In genomic region chr2:237324446-237325236, GRCh38 we compare ENCODE assay signal across 14 cellular contexts.
DNase-seq lines count a peak whose midpoint lies in the region; ATAC-seq and TF ChIP-seq lines count a peak whose summit lies in the region.
"Had no signal": no experiment of that assay in that cellular context is flagged by ENCODE, and none has a peak within 500 bp of the region (broad histone marks: within the 10 kb centered on the region; RNA-seq: fewer than 3 reads in every experiment).

No MANE protein-coding gene starts in this region.

- H3K36me3 ChIP-seq in prostate gland, result no peaks in the 10 kb centered on the region
- H3K36me3 ChIP-seq: BLaER1 treated with 17β-estradiol and CSF1 and Interleukin-3, amounts not matched to agents 10 nM and 100 nM had no signal

- DNase-seq in AG10803 (ENCODE audit: low read depth) (peak; percentile 46), NCI-H2029 treated with DMSO at 0.1 percent for 48 hours (lab: John Stamatoyannopoulos, UW) (peak; percentile 77), fibroblast of mammary gland (ENCODE audit: low read depth) (peak; percentile 67), prostate gland (ENCODE audit: low spot score) (peak; percentile 32), NCI-H526 (lab: John Stamatoyannopoulos, UW) (no peak), germinal center (ENCODE audit: low spot score) (no peak), SHP77 (lab: John Stamatoyannopoulos, UW) (no peak)
- DNase-seq: activated CD4-positive, CD25-positive, alpha-beta regulatory T cell; activated T-cell treated with anti-CD3 and anti-CD28 coated beads, Interleukin-2, amount 50 U/mL, for 48 hours; KBM-7; mucosa of descending colon; NCI-H446 treated with DMSO at 0.1 percent for 48 hours had no signal

- no peak overlapping the region for H3K4me3 ChIP-seq in AG10803 (ENCODE audit: low read length)
- no peak overlapping the region for H3K4me3 ChIP-seq in fibroblast of mammary gland (ENCODE audit: control insufficient read depth, low read depth, low read length)
- H3K4me3 ChIP-seq in prostate gland, result no peak overlapping the region
- H3K4me3 ChIP-seq: BLaER1 treated with 17β-estradiol and CSF1 and Interleukin-3, amounts not matched to agents 10 nM and 100 nM; mucosa of descending colon had no signal

- H3K27me3 ChIP-seq in prostate gland (replicated peaks; ENCODE audit: insufficient read depth), result no peaks in the 10 kb centered on the region
- H3K27me3 ChIP-seq: BLaER1 treated with 17β-estradiol and CSF1 and Interleukin-3, amounts not matched to agents 10 nM and 100 nM had no signal

- H3K27ac ChIP-seq in prostate gland, result peak overlapping the region; percentile 27 to 56
- H3K27ac ChIP-seq: BLaER1 treated with 17β-estradiol and CSF1 and Interleukin-3, amounts not matched to agents 10 nM and 100 nM had no signal

- H3K4me1 ChIP-seq in prostate gland (replicated peaks), result no peaks in the 10 kb centered on the region
- H3K4me1 ChIP-seq: BLaER1 treated with 17β-estradiol and CSF1 and Interleukin-3, amounts not matched to agents 10 nM and 100 nM had no signal

- intact Hi-C loops in prostate gland (cut with DNase I), result no loop called here

- WGBS in prostate gland, result 62% methylated on average over 16 of the region's 16 CpGs

- no peak for TF ChIP-seq CTCF in AG10803 (conservative IDR thresholded peaks at IDR 0.05; ENCODE audit: low read length)
- no peak for TF ChIP-seq CTCF in fibroblast of mammary gland (conservative IDR thresholded peaks at IDR 0.05; ENCODE audit: control insufficient read depth, insufficient read depth, low read depth, low read length)
- no peak for TF ChIP-seq CTCF in prostate gland (IDR thresholded peaks at IDR 0.05)

- TF ChIP-seq POLR2A in prostate gland (IDR thresholded peaks at IDR 0.05), result no peak

- no peaks in the 10 kb centered on the region for H3K9me3 ChIP-seq in prostate gland
- H3K9me3 ChIP-seq: BLaER1 treated with 17β-estradiol and CSF1 and Interleukin-3, amounts not matched to agents 10 nM and 100 nM; mucosa of descending colon had no signal

- ATAC-seq in HG03097 (IDR thresholded peaks at IDR 0.05; ENCODE audit: low FRiP score, unreplicated experiment), result no peak
- ATAC-seq: mucosa of descending colon had no signal

Comparison
In these comparisons a context has a peak if more than half of its experiments do, and no peak if none do; other contexts are left out.
1. DNase-seq: peak in AG10803 (single experiment), NCI-H2029 treated with DMSO at 0.1 percent for 48 hours (single experiment), fibroblast of mammary gland (single experiment) and prostate gland (single experiment); none in NCI-H526 (0 of 2), germinal center (single experiment) and SHP77 (0 of 2).